ENCODE assay signal across 1 cellular context in the genomic region with DNA sequence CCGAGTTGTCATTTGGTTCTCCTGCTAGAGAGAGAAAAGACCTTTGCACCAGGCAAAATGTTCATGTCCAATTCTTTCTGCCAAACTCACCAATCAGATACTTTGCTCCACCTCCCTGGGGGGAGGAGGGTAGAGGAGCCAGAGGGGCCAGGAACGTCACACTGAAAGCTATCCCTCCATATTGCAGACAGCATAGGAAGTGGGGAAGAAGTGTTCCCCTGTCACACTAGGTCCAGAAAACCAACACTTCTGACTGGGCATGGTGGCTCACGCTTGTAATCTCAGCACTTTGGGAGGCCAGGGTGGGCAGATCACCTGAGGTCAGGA.
TF ChIP-seq lines count a peak whose summit lies in the region.

No MANE protein-coding gene starts in this region.

TF ChIP-seq in HEK293, 187 proteins besides CTCF, POLR2A, EP300 and RAD21:
- no peak for TF ChIP-seq ZNF623 (tag by site-specific recombination; IDR thresholded peaks at IDR 0.05)
- TF ChIP-seq, protein P1, sequence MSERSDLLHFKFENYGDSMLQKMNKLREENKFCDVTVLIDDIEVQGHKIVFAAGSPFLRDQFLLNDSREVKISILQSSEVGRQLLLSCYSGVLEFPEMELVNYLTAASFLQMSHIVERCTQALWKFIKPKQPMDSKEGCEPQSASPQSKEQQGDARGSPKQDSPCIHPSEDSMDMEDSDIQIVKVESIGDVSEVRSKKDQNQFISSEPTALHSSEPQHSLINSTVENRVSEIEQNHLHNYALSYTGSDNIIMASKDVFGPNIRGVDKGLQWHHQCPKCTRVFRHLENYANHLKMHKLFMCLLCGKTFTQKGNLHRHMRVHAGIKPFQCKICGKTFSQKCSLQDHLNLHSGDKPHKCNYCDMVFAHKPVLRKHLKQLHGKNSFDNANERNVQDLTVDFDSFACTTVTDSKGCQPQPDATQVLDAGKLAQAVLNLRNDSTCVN (tag by site-specific recombination; optimal IDR thresholded peaks at IDR 0.05): no peak
- no peak for TF ChIP-seq ZNF837 (tag by site-specific recombination; IDR thresholded peaks at IDR 0.05)
- TF ChIP-seq PRDM1 (tag by site-specific recombination; IDR thresholded peaks at IDR 0.05): no peak
- TF ChIP-seq, protein P2, sequence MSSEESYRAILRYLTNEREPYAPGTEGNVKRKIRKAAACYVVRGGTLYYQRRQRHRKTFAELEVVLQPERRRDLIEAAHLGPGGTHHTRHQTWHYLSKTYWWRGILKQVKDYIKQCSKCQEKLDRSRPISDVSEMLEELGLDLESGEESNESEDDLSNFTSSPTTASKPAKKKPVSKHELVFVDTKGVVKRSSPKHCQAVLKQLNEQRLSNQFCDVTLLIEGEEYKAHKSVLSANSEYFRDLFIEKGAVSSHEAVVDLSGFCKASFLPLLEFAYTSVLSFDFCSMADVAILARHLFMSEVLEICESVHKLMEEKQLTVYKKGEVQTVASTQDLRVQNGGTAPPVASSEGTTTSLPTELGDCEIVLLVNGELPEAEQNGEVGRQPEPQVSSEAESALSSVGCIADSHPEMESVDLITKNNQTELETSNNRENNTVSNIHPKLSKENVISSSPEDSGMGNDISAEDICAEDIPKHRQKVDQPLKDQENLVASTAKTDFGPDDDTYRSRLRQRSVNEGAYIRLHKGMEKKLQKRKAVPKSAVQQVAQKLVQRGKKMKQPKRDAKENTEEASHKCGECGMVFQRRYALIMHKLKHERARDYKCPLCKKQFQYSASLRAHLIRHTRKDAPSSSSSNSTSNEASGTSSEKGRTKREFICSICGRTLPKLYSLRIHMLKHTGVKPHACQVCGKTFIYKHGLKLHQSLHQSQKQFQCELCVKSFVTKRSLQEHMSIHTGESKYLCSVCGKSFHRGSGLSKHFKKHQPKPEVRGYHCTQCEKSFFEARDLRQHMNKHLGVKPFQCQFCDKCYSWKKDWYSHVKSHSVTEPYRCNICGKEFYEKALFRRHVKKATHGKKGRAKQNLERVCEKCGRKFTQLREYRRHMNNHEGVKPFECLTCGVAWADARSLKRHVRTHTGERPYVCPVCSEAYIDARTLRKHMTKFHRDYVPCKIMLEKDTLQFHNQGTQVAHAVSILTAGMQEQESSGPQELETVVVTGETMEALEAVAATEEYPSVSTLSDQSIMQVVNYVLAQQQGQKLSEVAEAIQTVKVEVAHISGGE (tag by site-specific recombination; conservative IDR thresholded peaks at IDR 0.05; ENCODE audit: low read depth): peak; percentile 85
